In the genomic region with DNA sequence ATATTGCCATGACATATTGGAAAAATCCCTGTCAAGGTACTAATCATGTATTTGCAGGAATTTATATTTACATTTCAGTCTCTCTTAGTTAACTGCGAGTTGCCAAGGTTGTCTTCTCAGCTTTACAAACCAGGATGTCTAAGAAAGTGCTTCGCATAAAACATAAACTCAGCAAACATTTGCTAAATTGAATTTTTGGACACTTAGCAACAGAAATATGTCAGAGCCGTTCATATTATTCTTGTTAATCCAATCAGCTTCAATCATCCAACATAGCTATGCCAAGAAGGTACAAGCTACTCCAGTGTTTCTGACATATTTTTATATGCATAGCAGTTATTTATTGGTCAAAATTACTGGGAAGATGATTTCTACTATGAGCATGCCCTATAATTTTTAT, we compare ENCODE assay signal across 29 cellular contexts.
"Had no signal": no experiment of that assay in that cellular context is flagged by ENCODE, and none has a peak within 500 bp of the region (broad histone marks: within the 10 kb centered on the region; RNA-seq: fewer than 3 reads in every experiment).

No MANE protein-coding gene starts in this region.

- H3K9me3 ChIP-seq: stomach, suprapubic skin, testis, thoracic aorta, thyroid gland, tibial artery, tibial nerve, transverse colon, upper lobe of left lung, upper lobe of right lung, uterus, vagina had no signal

- FAIRE-seq: urothelium cell line had no signal

- H3K4me1 ChIP-seq: stomach, suprapubic skin, testis, thyroid gland, tibial nerve, transverse colon, upper lobe of left lung, upper lobe of right lung, uterus, vagina had no signal

- DNase-seq: stimulated activated CD4-positive, alpha-beta T cell treated with anti-CD3 and anti-CD28 coated beads, Interleukin-2, amount 100 ng/mL, for 48 hours; stimulated activated CD4-positive, alpha-beta T cell treated with anti-CD3 and anti-CD28 coated beads, Interleukin-4, amount 100 ng/mL, for 1 hour; stimulated activated CD4-positive, alpha-beta T cell treated with anti-CD3 and anti-CD28 coated beads, Interleukin-4, amount 100 ng/mL, for 24 hours; stimulated activated CD4-positive, alpha-beta T cell treated with anti-CD3 and anti-CD28 coated beads, Interleukin-4, amount 100 ng/mL, for 4 hours; stimulated activated CD8-positive, alpha-beta memory T cell treated with anti-CD3 and anti-CD28 coated beads, Interleukin-4, amount 100 ng/mL, for 48 hours; stimulated activated naive B cell treated with anti-CD40 and anti-IgM and Interleukin-4, amounts not matched to agents 10 μg/mL and 1 μg/mL and 100 μg/mL, for 72 hours; stimulated activated naive CD4-positive, alpha-beta T cell; stimulated activated naive CD4-positive, alpha-beta T cell treated with Interleukin-2 at 50 U/mL for 16 hours; stimulated activated naive CD8-positive, alpha-beta T cell treated with anti-CD3 and anti-CD28 coated beads, Interleukin-15, amount 100 ng/mL, for 72 hours; stimulated activated naive CD8-positive, alpha-beta T cell treated with anti-CD3 and anti-CD28 coated beads, Interleukin-15, Interleukin-2, amounts not matched to agents 100 U/mL and 50 U/mL, for 24 hours; stomach; substantia nigra; testis; thyroid gland; tibial artery; transverse colon; trophoblast cell; upper lobe of left lung; upper lobe of right lung; uterus had no signal

- H3K4me3 Mint-ChIP-seq: stimulated activated effector memory CD8-positive, alpha-beta T cell treated with anti-CD3 and anti-CD28 coated beads, Interleukin-12 subunit alpha, Interleukin-12 subunit beta, amount 100 ng/mL, for 72 hours; stimulated activated memory B cell treated with anti-CD40 and anti-IgM and Interleukin-4, amounts not matched to agents 10 μg/mL and 1 μg/mL and 100 μg/mL, for 72 hours; stimulated activated naive B cell treated with anti-CD40 and anti-IgM and Interleukin-4, amounts not matched to agents 10 μg/mL and 1 μg/mL and 100 μg/mL, for 72 hours; stimulated activated naive CD8-positive, alpha-beta T cell treated with anti-CD3 and anti-CD28 coated beads, Interleukin-15, amount 100 ng/mL, for 72 hours; stimulated activated naive CD8-positive, alpha-beta T cell treated with anti-CD3 and anti-CD28 coated beads, Interleukin-15, Interleukin-2, amounts not matched to agents 100 ng/mL and 50 ng/mL, for 24 hours; type B pancreatic cell had no signal

- H3K36me3 ChIP-seq: stomach, suprapubic skin, thoracic aorta, thyroid gland, tibial artery, tibial nerve, transverse colon, upper lobe of left lung, upper lobe of right lung, uterus, vagina had no signal

- H3K27ac ChIP-seq: stomach, suprapubic skin, testis, thoracic aorta, thyroid gland, tibial artery, tibial nerve, transverse colon, upper lobe of left lung, upper lobe of right lung, uterus, vagina had no signal

- H3K27ac Mint-ChIP-seq: stimulated activated effector memory CD8-positive, alpha-beta T cell treated with anti-CD3 and anti-CD28 coated beads, Interleukin-12 subunit alpha, Interleukin-12 subunit beta, amount 100 ng/mL, for 72 hours; stimulated activated memory B cell treated with anti-CD40 and anti-IgM and Interleukin-4, amounts not matched to agents 10 μg/mL and 1 μg/mL and 100 μg/mL, for 72 hours; stimulated activated naive B cell treated with anti-CD40 and anti-IgM and Interleukin-4, amounts not matched to agents 10 μg/mL and 1 μg/mL and 100 μg/mL, for 72 hours; stimulated activated naive CD8-positive, alpha-beta T cell treated with anti-CD3 and anti-CD28 coated beads, Interleukin-15, amount 100 ng/mL, for 72 hours; stimulated activated naive CD8-positive, alpha-beta T cell treated with anti-CD3 and anti-CD28 coated beads, Interleukin-15, Interleukin-2, amounts not matched to agents 100 ng/mL and 50 ng/mL, for 24 hours; type B pancreatic cell had no signal

- H3K27me3 ChIP-seq: stomach, suprapubic skin, testis, thyroid gland, tibial artery, tibial nerve, transverse colon, upper lobe of left lung, upper lobe of right lung, uterus, vagina had no signal

- H3K4me1 Mint-ChIP-seq: stimulated activated effector memory CD8-positive, alpha-beta T cell treated with anti-CD3 and anti-CD28 coated beads, Interleukin-12 subunit alpha, Interleukin-12 subunit beta, amount 100 ng/mL, for 72 hours; stimulated activated memory B cell treated with anti-CD40 and anti-IgM and Interleukin-4, amounts not matched to agents 10 μg/mL and 1 μg/mL and 100 μg/mL, for 72 hours; stimulated activated naive B cell treated with anti-CD40 and anti-IgM and Interleukin-4, amounts not matched to agents 10 μg/mL and 1 μg/mL and 100 μg/mL, for 72 hours; stimulated activated naive CD8-positive, alpha-beta T cell treated with anti-CD3 and anti-CD28 coated beads, Interleukin-15, amount 100 ng/mL, for 72 hours had no signal

- H3K36me3 Mint-ChIP-seq: stimulated activated effector memory CD8-positive, alpha-beta T cell treated with anti-CD3 and anti-CD28 coated beads, Interleukin-12 subunit alpha, Interleukin-12 subunit beta, amount 100 ng/mL, for 72 hours; stimulated activated memory B cell treated with anti-CD40 and anti-IgM and Interleukin-4, amounts not matched to agents 10 μg/mL and 1 μg/mL and 100 μg/mL, for 72 hours; stimulated activated naive B cell treated with anti-CD40 and anti-IgM and Interleukin-4, amounts not matched to agents 10 μg/mL and 1 μg/mL and 100 μg/mL, for 72 hours; type B pancreatic cell had no signal

- H3K27me3 Mint-ChIP-seq: stimulated activated memory B cell treated with anti-CD40 and anti-IgM and Interleukin-4, amounts not matched to agents 10 μg/mL and 1 μg/mL and 100 μg/mL, for 72 hours; stimulated activated naive B cell treated with anti-CD40 and anti-IgM and Interleukin-4, amounts not matched to agents 10 μg/mL and 1 μg/mL and 100 μg/mL, for 72 hours; stimulated activated naive CD8-positive, alpha-beta T cell treated with anti-CD3 and anti-CD28 coated beads, Interleukin-15, amount 100 ng/mL, for 72 hours; stimulated activated naive CD8-positive, alpha-beta T cell treated with anti-CD3 and anti-CD28 coated beads, Interleukin-15, Interleukin-2, amounts not matched to agents 100 ng/mL and 50 ng/mL, for 24 hours; type B pancreatic cell had no signal

- H3K4me3 ChIP-seq: stomach, suprapubic skin, testis, thoracic aorta, thyroid gland, tibial artery, tibial nerve, transverse colon, upper lobe of left lung, upper lobe of right lung, uterus, vagina had no signal

- ATAC-seq: stimulated activated effector memory CD8-positive, alpha-beta T cell treated with anti-CD3 and anti-CD28 coated beads, Interleukin-12 subunit alpha, Interleukin-12 subunit beta, amount 100 ng/mL, for 72 hours; stimulated activated memory B cell treated with anti-CD40 and anti-IgM and Interleukin-4, amounts not matched to agents 10 μg/mL and 1 μg/mL and 100 μg/mL, for 72 hours; stimulated activated naive B cell treated with anti-CD40 and anti-IgM and Interleukin-4, amounts not matched to agents 10 μg/mL and 1 μg/mL and 100 μg/mL, for 72 hours; stimulated activated naive CD8-positive, alpha-beta T cell treated with anti-CD3 and anti-CD28 coated beads, Interleukin-15, amount 100 ng/mL, for 72 hours; stimulated activated naive CD8-positive, alpha-beta T cell treated with anti-CD3 and anti-CD28 coated beads, Interleukin-15, Interleukin-2, amounts not matched to agents 100 U/mL and 50 U/mL, for 24 hours; upper lobe of right lung had no signal

- H3K9me3 Mint-ChIP-seq: stimulated activated memory B cell treated with anti-CD40 and anti-IgM and Interleukin-4, amounts not matched to agents 10 μg/mL and 1 μg/mL and 100 μg/mL, for 72 hours; stimulated activated naive CD8-positive, alpha-beta T cell treated with anti-CD3 and anti-CD28 coated beads, Interleukin-15, amount 100 ng/mL, for 72 hours; stimulated activated naive CD8-positive, alpha-beta T cell treated with anti-CD3 and anti-CD28 coated beads, Interleukin-15, Interleukin-2, amounts not matched to agents 100 ng/mL and 50 ng/mL, for 24 hours had no signal
